7 cellular contexts compared by ENCODE assay signal in genomic region chr1:24501371-24502167, GRCh38. TPM values are rescaled to one million over a fixed set of nuclear protein-coding genes. Genes with fewer than 3 reads are reported as not detected.
A peak's percentile ranks its signal among the peaks of the same experiment; 100 is the strongest.
DNase-seq lines count a peak whose midpoint lies in the region; ATAC-seq and TF ChIP-seq lines count a peak whose summit lies in the region.

No MANE protein-coding gene starts in this region.

- H3K36me3 ChIP-seq in smooth muscle cell (ENCODE audit: low read depth) = no peaks in the 10 kb centered on the region

- no peak overlapping the region for H3K27ac ChIP-seq in smooth muscle cell (ENCODE audit: low read depth)

- peak overlapping the region; percentile 91 for H3K4me2 ChIP-seq in smooth muscle cell

- peak overlapping the region; percentile 95 for H2AFZ ChIP-seq in smooth muscle cell (ENCODE audit: low read depth)

- H3F3A ChIP-seq in smooth muscle cell (ENCODE audit: low read depth) = no peaks in the 10 kb centered on the region

- peaks cover 19% of the 10 kb centered on the region for H3K79me2 ChIP-seq in smooth muscle cell (ENCODE audit: low read depth)

- ATAC-seq in HG03469 (IDR thresholded peaks at IDR 0.05; ENCODE audit: unreplicated experiment) = no peak

- H3K4me3 ChIP-seq in LNCaP clone FGC (ENCODE audit: low read depth, low read length) (peak overlapping the region; percentile 58), smooth muscle cell (peak overlapping the region; percentile 82)

- no peaks in the 10 kb centered on the region for H3K27me3 ChIP-seq in smooth muscle cell (ENCODE audit: low read depth)

- peak overlapping the region; percentile 76 for H3K9ac ChIP-seq in smooth muscle cell (ENCODE audit: low read depth)

- TF ChIP-seq CTCF in LNCaP clone FGC (IDR thresholded peaks at IDR 0.05; ENCODE audit: control insufficient read depth, extremely low read depth, insufficient read depth) (no peak), smooth muscle cell (IDR thresholded peaks at IDR 0.05; ENCODE audit: borderline replicate concordance, insufficient read depth, poor library complexity, severe bottlenecking) (no peak)

- 57% methylated on average over 20 of the region's 20 CpGs for WGBS in smooth muscle cell (ENCODE audit: low lambda C conversion rate)

- H3K9me3 ChIP-seq in smooth muscle cell (replicated peaks; ENCODE audit: low read depth) = no peaks in the 10 kb centered on the region

- no peaks in the 10 kb centered on the region for H4K20me1 ChIP-seq in smooth muscle cell (ENCODE audit: low read depth)

- DNase-seq in GF-D8 (lab: John Stamatoyannopoulos, UW) (peak; percentile 22), LNCaP clone FGC (ENCODE audit: low read depth) (no peak), hepatic stellate cell (ENCODE audit: low spot score) (peak; percentile 32), smooth muscle cell (lab: John Stamatoyannopoulos, UW; ENCODE audit: unreplicated experiment) (no peak), DMS 273 (lab: John Stamatoyannopoulos, UW; ENCODE audit: unreplicated experiment) (no peak)
- DNase-seq in activated CD8-positive, alpha-beta memory T cell treated with anti-CD3 and anti-CD28 coated beads, Interleukin-2, amount 50 U/mL, for 48 hours = peak; percentile 65

- H3K4me1 ChIP-seq in smooth muscle cell (ENCODE audit: low read depth) = peaks cover 11% of the 10 kb centered on the region

RNA-seq across cellular contexts. Expression of gene RCAN3, which starts 1.1 kb away (rescaled TPM):
- 15.7 and 20.0 TPM in 2 replicates for total RNA-seq in smooth muscle cell
- polyA plus RNA-seq in smooth muscle cell = 4.5 and 5.3 TPM in 2 replicates

RNA-seq across cellular contexts. Expression of gene NCMAP, which starts 54.3 kb away (rescaled TPM):
- total RNA-seq in smooth muscle cell = not detected in 2 replicates
- not detected in 2 replicates for polyA plus RNA-seq in smooth muscle cell

Comparison
In these comparisons a context has a peak if more than half of its experiments do, and no peak if none do; other contexts are left out.
1. DNase-seq: peak in GF-D8 (single experiment), activated CD8-positive, alpha-beta memory T cell treated with anti-CD3 and anti-CD28 coated beads, Interleukin-2, amount 50 U/mL, for 48 hours (single experiment) and hepatic stellate cell (single experiment); none in LNCaP clone FGC (single experiment), smooth muscle cell (single experiment) and DMS 273 (single experiment).